17 cellular contexts compared by ENCODE assay signal in genomic region chr1:31593136-31593665, GRCh38. TPM values are rescaled to one million over a fixed set of nuclear protein-coding genes. Genes with fewer than 3 reads are reported as not detected.
"Had no signal": no experiment of that assay in that cellular context is flagged by ENCODE, and none has a peak within 500 bp of the region (broad histone marks: within the 10 kb centered on the region; RNA-seq: fewer than 3 reads in every experiment).

No MANE protein-coding gene starts in this region.

- H3K9me3 Mint-ChIP-seq: activated CD4-positive, alpha-beta T cell treated with anti-CD3 and anti-CD28 coated beads, Interleukin-2, amount 10 ng/mL, durations not matched to agents 24 days and 14 days; activated naive CD4-positive, alpha-beta T cell treated with anti-CD3 and anti-CD28 coated beads, Interleukin-2, amount 50 U/mL, for 24 hours; activated naive CD8-positive, alpha-beta T cell treated with anti-CD3 and anti-CD28 coated beads, Interleukin-2, amount 10 ng/mL, durations not matched to agents 7 days and 5 days; activated T-cell treated with anti-CD3 and anti-CD28 coated beads, Interleukin-2, amount 50 U/mL, for 4 hours; T-helper 1 cell treated with Interleukin-12 subunit alpha and Interleukin-12 subunit beta and Interleukin-4 antibody, amounts not matched to agents 30 μg/mL and 1 μg/mL, for 36 hours; T-helper 2 cell treated with Interferon-gamma antibody and Interleukin-4, amounts not matched to agents 5 μg/mL and 100 μg/mL, for 36 hours had no signal

- H3K9me3 ChIP-seq: body of pancreas, MG63, Peyer's patch, SJSA1, SK-N-SH had no signal

- H3K4me1 Mint-ChIP-seq: activated naive CD4-positive, alpha-beta T cell treated with anti-CD3 and anti-CD28 coated beads, Interleukin-2, amount 50 U/mL, for 24 hours had no signal

- H3K36me3 ChIP-seq: MG63, Peyer's patch, SJSA1 had no signal

- H3K27ac ChIP-seq: body of pancreas, Peyer's patch, SJSA1 had no signal

- H3K27me3 ChIP-seq: body of pancreas, MG63, Peyer's patch, SJSA1 had no signal

- H3K4me3 Mint-ChIP-seq: activated CD4-positive, alpha-beta T cell treated with anti-CD3 and anti-CD28 coated beads, Interleukin-2, amount 10 ng/mL, durations not matched to agents 24 days and 14 days; activated naive CD4-positive, alpha-beta T cell treated with anti-CD3 and anti-CD28 coated beads, Interleukin-2, amount 50 U/mL, for 24 hours; activated naive CD8-positive, alpha-beta T cell treated with anti-CD3 and anti-CD28 coated beads, Interleukin-2, amount 10 ng/mL, durations not matched to agents 7 days and 5 days; activated T-cell treated with anti-CD3 and anti-CD28 coated beads, Interleukin-2, amount 50 U/mL, for 4 hours; T-helper 1 cell treated with Interleukin-12 subunit alpha and Interleukin-12 subunit beta and Interleukin-4 antibody, amounts not matched to agents 30 μg/mL and 1 μg/mL, for 36 hours; T-helper 2 cell treated with Interferon-gamma antibody and Interleukin-4, amounts not matched to agents 5 μg/mL and 100 μg/mL, for 36 hours had no signal

- H3K9ac ChIP-seq: SK-N-SH had no signal

- H3K27ac Mint-ChIP-seq: activated CD4-positive, alpha-beta T cell treated with anti-CD3 and anti-CD28 coated beads, Interleukin-2, amount 10 ng/mL, durations not matched to agents 24 days and 14 days; activated naive CD4-positive, alpha-beta T cell treated with anti-CD3 and anti-CD28 coated beads, Interleukin-2, amount 50 U/mL, for 24 hours; activated naive CD8-positive, alpha-beta T cell treated with anti-CD3 and anti-CD28 coated beads, Interleukin-2, amount 10 ng/mL, durations not matched to agents 7 days and 5 days; T-helper 1 cell treated with Interleukin-12 subunit alpha and Interleukin-12 subunit beta and Interleukin-4 antibody, amounts not matched to agents 30 μg/mL and 1 μg/mL, for 36 hours; T-helper 2 cell treated with Interferon-gamma antibody and Interleukin-4, amounts not matched to agents 5 μg/mL and 100 μg/mL, for 36 hours had no signal

- H3K36me3 Mint-ChIP-seq: activated naive CD4-positive, alpha-beta T cell treated with anti-CD3 and anti-CD28 coated beads, Interleukin-2, amount 50 U/mL, for 24 hours; activated naive CD8-positive, alpha-beta T cell treated with anti-CD3 and anti-CD28 coated beads, Interleukin-2, amount 10 ng/mL, durations not matched to agents 7 days and 5 days had no signal

- DNase-seq: activated gamma-delta T cell, NCI-H1048, NCI-H2081 treated with DMSO at 0.1 percent for 48 hours had no signal

- H3K9me2 ChIP-seq: SK-N-SH had no signal

- H3K4me3 ChIP-seq: body of pancreas, MG63, Peyer's patch, SJSA1 had no signal

- H3K4me2 ChIP-seq: SK-N-SH had no signal

RNA-seq across cellular contexts. Expression of gene TINAGL1, which starts 16.9 kb away (rescaled TPM):
- total RNA-seq: activated CD4-positive, alpha-beta T cell treated with anti-CD3 and anti-CD28 coated beads, Interleukin-2, amount 10 ng/mL, durations not matched to agents 24 days and 14 days; activated naive CD8-positive, alpha-beta T cell treated with anti-CD3 and anti-CD28 coated beads, Interleukin-2, amount 10 ng/mL, durations not matched to agents 7 days and 5 days had no signal
- polyA plus RNA-seq: SK-N-SH had no signal

RNA-seq across cellular contexts. Expression of gene HCRTR1, which starts 24.3 kb away (rescaled TPM):
- total RNA-seq: activated CD4-positive, alpha-beta T cell treated with anti-CD3 and anti-CD28 coated beads, Interleukin-2, amount 10 ng/mL, durations not matched to agents 24 days and 14 days; activated naive CD8-positive, alpha-beta T cell treated with anti-CD3 and anti-CD28 coated beads, Interleukin-2, amount 10 ng/mL, durations not matched to agents 7 days and 5 days; activated T-cell treated with anti-CD3 and anti-CD28 coated beads, Interleukin-2, amount 50 U/mL, for 4 hours; astrocyte; body of pancreas; bronchial epithelial cell; PC-3; Peyer's patch; SJSA1 had no signal
